Comparison of ENCODE assay signal across 1 cellular context in genomic region chr10:112304460-112304859, GRCh38.
TF ChIP-seq lines count a peak whose summit lies in the region.

No MANE protein-coding gene starts in this region.

TF ChIP-seq in A549, 52 proteins besides CTCF, POLR2A, EP300 and RAD21:
- TF ChIP-seq CHD2 (IDR thresholded peaks at IDR 0.05; ENCODE audit: low read length, partially characterized antibody) (no peak), HOXB5 (CRISPR knock-in tag; IDR thresholded peaks at IDR 0.05) (no peak), HOXA7 (CRISPR knock-in tag; IDR thresholded peaks at IDR 0.05) (no peak), CEBPB (IDR thresholded peaks at IDR 0.05) (0 out of 4 replicates have a peak, but pooled peaks of 1 of the 2 experiments have one; percentile 25)
